Comparison of ENCODE assay signal across 1 cellular context in the genomic region with DNA sequence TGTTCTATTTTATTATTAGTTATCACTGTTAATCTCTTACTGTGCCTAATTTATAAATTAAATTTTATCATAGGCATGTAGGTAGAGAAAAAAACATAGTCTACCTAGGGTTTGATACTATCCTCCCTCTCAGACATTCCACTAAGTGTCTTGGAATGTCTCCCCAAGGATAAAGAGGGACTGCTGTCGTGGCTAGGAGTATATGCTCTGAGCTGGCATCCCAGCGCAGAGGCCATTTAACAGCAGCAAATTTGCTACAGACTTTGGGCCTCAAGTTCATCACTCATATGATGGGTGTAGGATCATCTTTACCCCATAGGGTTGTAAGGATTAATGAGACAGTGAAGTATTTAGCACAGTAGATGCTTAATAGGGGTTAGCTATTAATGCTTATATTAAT.
TF ChIP-seq lines count a peak whose summit lies in the region.

No MANE protein-coding gene starts in this region.

TF ChIP-seq in IMR-90, 13 proteins besides CTCF, POLR2A, EP300 and RAD21:
- TF ChIP-seq CHD1 (IDR thresholded peaks at IDR 0.05; ENCODE audit: low read depth, low read length) (no peak), MXI1 (IDR thresholded peaks at IDR 0.05; ENCODE audit: borderline replicate concordance, low read depth, low read length) (no peak), RFX5 (IDR thresholded peaks at IDR 0.05; ENCODE audit: low read depth, low read length) (no peak), FOS (IDR thresholded peaks at IDR 0.05; ENCODE audit: low read depth, low read length) (no peak), NFE2L2 (IDR thresholded peaks at IDR 0.05; ENCODE audit: low read depth, low read length) (no peak), CEBPB (IDR thresholded peaks at IDR 0.05; ENCODE audit: low read depth, low read length) (no peak)
TF ChIP-seq in IMR-90: peak in this region for 0.
